Comparison of ENCODE assay signal across 20 cellular contexts in genomic region chr2:162125138-162125537, GRCh38. TPM values are rescaled to one million over a fixed set of nuclear protein-coding genes. Genes with fewer than 3 reads are reported as not detected.
DNase-seq lines count a peak whose midpoint lies in the region; ATAC-seq and TF ChIP-seq lines count a peak whose summit lies in the region.
"Had no signal": no experiment of that assay in that cellular context is flagged by ENCODE, and none has a peak within 500 bp of the region (broad histone marks: within the 10 kb centered on the region; RNA-seq: fewer than 3 reads in every experiment).

No MANE protein-coding gene starts in this region.

- H3K9me3 ChIP-seq in OCI-LY3 (ENCODE audit: insufficient read depth, low read length), result no peaks in the 10 kb centered on the region
- H3K9me3 ChIP-seq: prostate gland, tibial artery had no signal

- DNase-seq in EH (ENCODE audit: low read depth) (peak; percentile 58), glomerular visceral epithelial cell (ENCODE audit: extremely low spot score) (peak; percentile 70), renal cortical epithelial cell (ENCODE audit: low read depth) (peak; percentile 54), NCI-H2196 (lab: John Stamatoyannopoulos, UW; ENCODE audit: unreplicated experiment) (no peak)
- DNase-seq: activated CD4-positive, alpha-beta T cell treated with anti-CD3 and anti-CD28 coated beads, Interleukin-2, amount 10 ng/mL, durations not matched to agents 7 days and 5 days; central memory CD4-positive, alpha-beta T cell; erythroblast; left colon; MM.1S; NCI-H2171 treated with DMSO at 0.1 percent for 48 hours; Right ventricle myocardium superior; stimulated activated CD4-positive, alpha-beta T cell treated with anti-CD3 and anti-CD28 coated beads, Interleukin-2, amount 100 ng/mL, for 24 hours; stimulated activated naive CD8-positive, alpha-beta T cell treated with anti-CD3 and anti-CD28 coated beads, Interleukin-15, Interleukin-2, amounts not matched to agents 100 U/mL and 50 U/mL, for 24 hours; tibial artery had no signal

- peak overlapping the region; percentile 82 for H3K27ac ChIP-seq in OCI-LY3 (ENCODE audit: low read length)
- H3K27ac ChIP-seq: prostate gland, skin epidermis, tibial artery had no signal

- peak overlapping the region; percentile 11; the same call in 1 of the 2 replicates for H3K9ac ChIP-seq in OCI-LY3 (ENCODE audit: low read length)

- H3K4me3 ChIP-seq in OCI-LY3 (ENCODE audit: low read length), result no peak overlapping the region
- H3K4me3 ChIP-seq: prostate gland, skin epidermis, tibial artery had no signal

- H3K27me3 ChIP-seq in OCI-LY3 (ENCODE audit: low read depth, low read length), result no peaks in the 10 kb centered on the region
- H3K27me3 ChIP-seq: tibial artery had no signal

- H2AFZ ChIP-seq in OCI-LY3 (ENCODE audit: low read depth, low read length), result no peak overlapping the region

- no peak for TF ChIP-seq CTCF in OCI-LY3 (IDR thresholded peaks at IDR 0.05; ENCODE audit: low read depth, low read length)

- no peaks in the 10 kb centered on the region for H3K36me3 ChIP-seq in OCI-LY3 (replicated peaks; ENCODE audit: low read depth, low read length)
- H3K36me3 ChIP-seq: prostate gland, tibial artery had no signal

- no peaks in the 10 kb centered on the region for H3K79me2 ChIP-seq in OCI-LY3 (ENCODE audit: low read length)

- peaks cover 48% of the 10 kb centered on the region for H3K4me1 ChIP-seq in OCI-LY3 (ENCODE audit: low read length)
- H3K4me1 ChIP-seq: prostate gland, tibial artery had no signal

- H4K20me1 ChIP-seq in OCI-LY3 (ENCODE audit: insufficient read depth, low read length), result no peaks in the 10 kb centered on the region

- ATAC-seq in GM21619 (IDR thresholded peaks at IDR 0.05; ENCODE audit: unreplicated experiment) (no peak), GM18867 (IDR thresholded peaks at IDR 0.05; ENCODE audit: unreplicated experiment) (no peak)
- ATAC-seq: left colon; stimulated activated naive CD8-positive, alpha-beta T cell treated with anti-CD3 and anti-CD28 coated beads, Interleukin-15, Interleukin-2, amounts not matched to agents 100 U/mL and 50 U/mL, for 24 hours had no signal

- H3K4me2 ChIP-seq in OCI-LY3 (ENCODE audit: low read length), result peak overlapping the region; percentile 64

RNA-seq across cellular contexts. Expression of gene GCG, which starts 26.9 kb away (rescaled TPM):
- total RNA-seq in renal cortical epithelial cell, result not detected in 2 replicates
- total RNA-seq: activated CD4-positive, alpha-beta T cell treated with anti-CD3 and anti-CD28 coated beads, Interleukin-2, amount 10 ng/mL, durations not matched to agents 7 days and 5 days; G401; Right ventricle myocardium superior had no signal

RNA-seq across cellular contexts. Expression of gene DPP4, which starts 51.1 kb away (rescaled TPM):
- total RNA-seq in renal cortical epithelial cell, result 65.7 and 374 TPM in 2 replicates
- total RNA-seq: G401 had no signal
